Comparison of ENCODE assay signal across 18 cellular contexts in genomic region chr15:58554758-58555157, GRCh38.
"Had no signal": no experiment of that assay in that cellular context is flagged by ENCODE, and none has a peak within 500 bp of the region (broad histone marks: within the 10 kb centered on the region; RNA-seq: fewer than 3 reads in every experiment).

No MANE protein-coding gene starts in this region.

- H3K27me3 ChIP-seq: heart right ventricle, left lung, neutrophil, transverse colon had no signal

- DNase-seq: activated B cell treated with CpG ODN at 0.5 μM for 24 hours; activated CD4-positive, alpha-beta T cell treated with anti-CD3 and anti-CD28 coated beads, Interleukin-2, amount 10 ng/mL, durations not matched to agents 24 days and 14 days; activated naive CD8-positive, alpha-beta T cell treated with anti-CD3 and anti-CD28 coated beads for 36 hours; amygdala; cortex of kidney; effector memory CD8-positive, alpha-beta T cell; heart right ventricle; left lung; naive thymus-derived CD4-positive, alpha-beta T cell; small intestine; stimulated activated CD4-positive, alpha-beta T cell treated with anti-CD3 and anti-CD28 coated beads, Interleukin-4, amount 100 ng/mL, for 24 hours; stimulated activated naive CD4-positive, alpha-beta T cell treated with Interleukin-2 at 50 U/mL for 16 hours; substantia nigra; transverse colon had no signal

- H3K9me3 ChIP-seq: heart right ventricle, left lung, neutrophil, transverse colon had no signal

- H3K4me3 Mint-ChIP-seq: activated B cell treated with CpG ODN at 0.5 μM for 24 hours; activated CD4-positive, alpha-beta T cell treated with anti-CD3 and anti-CD28 coated beads, Interleukin-2, amount 10 ng/mL, durations not matched to agents 24 days and 14 days; activated naive CD8-positive, alpha-beta T cell treated with anti-CD3 and anti-CD28 coated beads for 36 hours; activated T-helper 1 cell treated with anti-CD3 and anti-CD28 coated beads, Interleukin-12 subunit alpha, Interleukin-12 subunit beta, Interleukin-2, Interleukin-4 antibody, amounts not matched to agents 30 ng/mL and 10 ng/mL and 1 ng/mL, durations not matched to agents 14 hours and 24 hours and 36 hours; effector memory CD8-positive, alpha-beta T cell; naive thymus-derived CD4-positive, alpha-beta T cell had no signal

- H3K36me3 Mint-ChIP-seq: activated naive CD8-positive, alpha-beta T cell treated with anti-CD3 and anti-CD28 coated beads for 36 hours; brain had no signal

- H3K27ac Mint-ChIP-seq: activated B cell treated with CpG ODN at 0.5 μM for 24 hours; activated CD4-positive, alpha-beta T cell treated with anti-CD3 and anti-CD28 coated beads, Interleukin-2, amount 10 ng/mL, durations not matched to agents 24 days and 14 days; activated naive CD8-positive, alpha-beta T cell treated with anti-CD3 and anti-CD28 coated beads for 36 hours; activated T-helper 1 cell treated with anti-CD3 and anti-CD28 coated beads, Interleukin-12 subunit alpha, Interleukin-12 subunit beta, Interleukin-2, Interleukin-4 antibody, amounts not matched to agents 30 ng/mL and 10 ng/mL and 1 ng/mL, durations not matched to agents 14 hours and 24 hours and 36 hours; effector memory CD8-positive, alpha-beta T cell had no signal

- H3K27me3 Mint-ChIP-seq: activated CD4-positive, alpha-beta T cell treated with anti-CD3 and anti-CD28 coated beads, Interleukin-2, amount 10 ng/mL, durations not matched to agents 24 days and 14 days; activated naive CD8-positive, alpha-beta T cell treated with anti-CD3 and anti-CD28 coated beads for 36 hours had no signal

- H3K36me3 ChIP-seq: heart right ventricle, left lung, neutrophil, transverse colon had no signal

- H3K9me3 Mint-ChIP-seq: activated B cell treated with CpG ODN at 0.5 μM for 24 hours; activated T-helper 1 cell treated with anti-CD3 and anti-CD28 coated beads, Interleukin-12 subunit alpha, Interleukin-12 subunit beta, Interleukin-2, Interleukin-4 antibody, amounts not matched to agents 30 ng/mL and 10 ng/mL and 1 ng/mL, durations not matched to agents 14 hours and 24 hours and 36 hours; effector memory CD8-positive, alpha-beta T cell had no signal

- H3K4me3 ChIP-seq: heart right ventricle, left lung, transverse colon had no signal

- H3K27ac ChIP-seq: epithelial cell of prostate, heart right ventricle, left lung, neutrophil had no signal
